Comparison of ENCODE assay signal across 26 cellular contexts in the genomic region with DNA sequence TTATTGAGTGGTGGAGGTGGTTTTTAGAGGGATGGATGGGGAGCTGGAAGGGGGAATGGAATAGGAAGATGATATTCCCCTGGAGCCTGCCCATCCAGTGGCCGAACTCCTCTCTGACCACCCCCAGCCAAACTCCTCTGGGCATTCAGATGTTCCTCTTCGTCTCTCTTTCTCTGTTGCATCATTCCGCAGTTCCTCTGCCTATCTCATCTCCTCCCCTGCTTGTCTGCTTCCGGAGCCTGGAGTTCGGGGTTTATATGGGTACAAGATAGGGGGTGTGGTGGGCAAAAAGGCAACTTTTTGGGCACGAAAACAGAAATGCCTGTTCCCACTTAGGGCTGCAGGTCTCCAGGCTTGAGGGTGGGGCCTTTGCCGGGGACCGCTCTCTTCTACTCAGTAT.
"Had no signal": no experiment of that assay in that cellular context is flagged by ENCODE, and none has a peak within 500 bp of the region (broad histone marks: within the 10 kb centered on the region; RNA-seq: fewer than 3 reads in every experiment).

No MANE protein-coding gene starts in this region.

- H3K4me1 ChIP-seq: adrenal gland, body of pancreas, esophagus squamous epithelium, left lung, lower lobe of right lung, right atrium auricular region, tibial nerve had no signal

- H3K9me3 Mint-ChIP-seq: activated naive CD8-positive, alpha-beta T cell treated with anti-CD3 and anti-CD28 coated beads for 36 hours; activated T-cell treated with anti-CD3 and anti-CD28 coated beads, Interleukin-2, amount 50 U/mL, for 72 hours; T-helper 1 cell treated with Interleukin-12 subunit alpha and Interleukin-12 subunit beta and Interleukin-4 antibody, amounts not matched to agents 30 μg/mL and 1 μg/mL, for 36 hours had no signal

- H3K4me3 Mint-ChIP-seq: activated CD4-positive, alpha-beta T cell treated with anti-CD3 and anti-CD28 coated beads for 36 hours; activated naive CD8-positive, alpha-beta T cell treated with anti-CD3 and anti-CD28 coated beads for 36 hours; activated T-cell treated with anti-CD3 and anti-CD28 coated beads, Interleukin-2, amount 50 U/mL, for 72 hours; naive thymus-derived CD8-positive, alpha-beta T cell; T-helper 1 cell treated with Interleukin-12 subunit alpha and Interleukin-12 subunit beta and Interleukin-4 antibody, amounts not matched to agents 30 μg/mL and 1 μg/mL, for 36 hours had no signal

- H3K4me3 ChIP-seq: adrenal gland, body of pancreas, esophagus squamous epithelium, left lung, lower lobe of right lung, right atrium auricular region, tibial nerve had no signal

- H3K36me3 ChIP-seq: adrenal gland, esophagus squamous epithelium, left lung, lower lobe of right lung, right atrium auricular region, tibial nerve had no signal

- H3K27ac ChIP-seq: adrenal gland, body of pancreas, epithelial cell of prostate, esophagus squamous epithelium, left lung, lower lobe of right lung, right atrium auricular region, tibial nerve had no signal

- H3K27me3 ChIP-seq: adrenal gland, body of pancreas, esophagus squamous epithelium, left lung, right atrium auricular region, tibial nerve had no signal

- DNase-seq: activated CD4-positive, alpha-beta T cell treated with anti-CD3 and anti-CD28 coated beads for 36 hours; activated CD4-positive, CD25-positive, alpha-beta regulatory T cell; activated naive CD4-positive, alpha-beta T cell treated with Interleukin-2 at 50 U/mL for 16 hours; activated naive CD8-positive, alpha-beta T cell treated with anti-CD3 and anti-CD28 coated beads for 36 hours; activated T-cell treated with anti-CD3 and anti-CD28 coated beads for 4 hours; activated T-cell treated with anti-CD3 and anti-CD28 coated beads, Interleukin-2, amount 50 U/mL, for 72 hours; adrenal gland; aorta; body of pancreas; dermis blood vessel endothelial cell; effector CD4-positive, alpha-beta T cell; esophagus squamous epithelium; foreskin melanocyte; left lung; lower lobe of right lung; mesenchymal stem cell; naive thymus-derived CD8-positive, alpha-beta T cell; stimulated activated naive CD4-positive, alpha-beta T cell treated with Interleukin-2 at 50 U/mL for 16 hours; T-helper 9 cell had no signal

- H3K4me1 Mint-ChIP-seq: activated CD4-positive, alpha-beta T cell treated with anti-CD3 and anti-CD28 coated beads for 36 hours; activated naive CD8-positive, alpha-beta T cell treated with anti-CD3 and anti-CD28 coated beads for 36 hours; naive thymus-derived CD8-positive, alpha-beta T cell had no signal

- H3K27ac Mint-ChIP-seq: activated CD4-positive, alpha-beta T cell treated with anti-CD3 and anti-CD28 coated beads for 36 hours; activated naive CD8-positive, alpha-beta T cell treated with anti-CD3 and anti-CD28 coated beads for 36 hours; activated T-cell treated with anti-CD3 and anti-CD28 coated beads, Interleukin-2, amount 50 U/mL, for 72 hours; naive thymus-derived CD8-positive, alpha-beta T cell; T-helper 1 cell treated with Interleukin-12 subunit alpha and Interleukin-12 subunit beta and Interleukin-4 antibody, amounts not matched to agents 30 μg/mL and 1 μg/mL, for 36 hours had no signal

- H3K36me3 Mint-ChIP-seq: activated naive CD8-positive, alpha-beta T cell treated with anti-CD3 and anti-CD28 coated beads for 36 hours; naive thymus-derived CD8-positive, alpha-beta T cell had no signal

- H3K27me3 Mint-ChIP-seq: activated CD4-positive, alpha-beta T cell treated with anti-CD3 and anti-CD28 coated beads for 36 hours; activated naive CD8-positive, alpha-beta T cell treated with anti-CD3 and anti-CD28 coated beads for 36 hours had no signal

- FAIRE-seq: colon, endometrium, urothelium cell line had no signal

- ATAC-seq: activated CD4-positive, alpha-beta T cell treated with anti-CD3 and anti-CD28 coated beads for 36 hours; activated T-cell treated with anti-CD3 and anti-CD28 coated beads, Interleukin-2, amount 50 U/mL, for 72 hours; body of pancreas; left lung; lower lobe of right lung; naive thymus-derived CD8-positive, alpha-beta T cell had no signal

- H3K9me3 ChIP-seq: adrenal gland, body of pancreas, esophagus squamous epithelium, left lung, lower lobe of right lung, right atrium auricular region had no signal
